In genomic region chr3:11643212-11644087, GRCh38 we compare ENCODE assay signal across 1 cellular context.
TF ChIP-seq lines count a peak whose summit lies in the region.

A gene with protein sequence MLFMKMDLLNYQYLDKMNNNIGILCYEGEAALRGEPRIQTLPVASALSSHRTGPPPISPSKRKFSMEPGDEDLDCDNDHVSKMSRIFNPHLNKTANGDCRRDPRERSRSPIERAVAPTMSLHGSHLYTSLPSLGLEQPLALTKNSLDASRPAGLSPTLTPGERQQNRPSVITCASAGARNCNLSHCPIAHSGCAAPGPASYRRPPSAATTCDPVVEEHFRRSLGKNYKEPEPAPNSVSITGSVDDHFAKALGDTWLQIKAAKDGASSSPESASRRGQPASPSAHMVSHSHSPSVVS (minus strand): TSS chr3:11643915. CDS start chr3:11643518, 397 bp downstream.

TF ChIP-seq in HepG2, 621 proteins besides CTCF, POLR2A, EP300 and RAD21 (continued from another document and continues in another):
- TF ChIP-seq ZNF580 (CRISPR knock-in tag; IDR thresholded peaks at IDR 0.05; ENCODE audit: borderline replicate concordance, low read depth): no peak
- TF ChIP-seq ZNF879 (CRISPR knock-in tag; IDR thresholded peaks at IDR 0.05): no peak
- no peak for TF ChIP-seq U2AF2 (IDR thresholded peaks at IDR 0.05; ENCODE audit: low read depth, low read length)
- TF ChIP-seq TBP (CRISPR knock-in tag; IDR thresholded peaks at IDR 0.05): no peak
- TF ChIP-seq ZNF350 (CRISPR knock-in tag; IDR thresholded peaks at IDR 0.05; ENCODE audit: borderline replicate concordance, low read depth): peak; percentile 71
- TF ChIP-seq RXRB (CRISPR knock-in tag; IDR thresholded peaks at IDR 0.05; ENCODE audit: borderline replicate concordance): peak; percentile 62; the same call in 1 of the 2 replicates
- peak; percentile 65; the same call in 1 of the 2 replicates for TF ChIP-seq ZNF280B (CRISPR knock-in tag; IDR thresholded peaks at IDR 0.05; ENCODE audit: borderline replicate concordance)
- TF ChIP-seq, protein P1, sequence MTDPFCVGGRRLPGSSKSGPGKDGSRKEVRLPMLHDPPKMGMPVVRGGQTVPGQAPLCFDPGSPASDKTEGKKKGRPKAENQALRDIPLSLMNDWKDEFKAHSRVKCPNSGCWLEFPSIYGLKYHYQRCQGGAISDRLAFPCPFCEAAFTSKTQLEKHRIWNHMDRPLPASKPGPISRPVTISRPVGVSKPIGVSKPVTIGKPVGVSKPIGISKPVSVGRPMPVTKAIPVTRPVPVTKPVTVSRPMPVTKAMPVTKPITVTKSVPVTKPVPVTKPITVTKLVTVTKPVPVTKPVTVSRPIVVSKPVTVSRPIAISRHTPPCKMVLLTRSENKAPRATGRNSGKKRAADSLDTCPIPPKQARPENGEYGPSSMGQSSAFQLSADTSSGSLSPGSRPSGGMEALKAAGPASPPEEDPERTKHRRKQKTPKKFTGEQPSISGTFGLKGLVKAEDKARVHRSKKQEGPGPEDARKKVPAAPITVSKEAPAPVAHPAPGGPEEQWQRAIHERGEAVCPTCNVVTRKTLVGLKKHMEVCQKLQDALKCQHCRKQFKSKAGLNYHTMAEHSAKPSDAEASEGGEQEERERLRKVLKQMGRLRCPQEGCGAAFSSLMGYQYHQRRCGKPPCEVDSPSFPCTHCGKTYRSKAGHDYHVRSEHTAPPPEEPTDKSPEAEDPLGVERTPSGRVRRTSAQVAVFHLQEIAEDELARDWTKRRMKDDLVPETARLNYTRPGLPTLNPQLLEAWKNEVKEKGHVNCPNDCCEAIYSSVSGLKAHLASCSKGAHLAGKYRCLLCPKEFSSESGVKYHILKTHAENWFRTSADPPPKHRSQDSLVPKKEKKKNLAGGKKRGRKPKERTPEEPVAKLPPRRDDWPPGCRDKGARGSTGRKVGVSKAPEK (CRISPR knock-in tag; IDR thresholded peaks at IDR 0.05; ENCODE audit: borderline replicate concordance): no peak
- TF ChIP-seq KDM3A (CRISPR knock-in tag; IDR thresholded peaks at IDR 0.05; ENCODE audit: low read depth): 0 out of 2 replicates have a peak, but pooled peaks have one; percentile 42
- TF ChIP-seq ARNT2 (CRISPR knock-in tag; IDR thresholded peaks at IDR 0.05; ENCODE audit: low read depth): peak; percentile 13; the same call in 1 of the 2 replicates
- no peak for TF ChIP-seq ZNF629 (CRISPR knock-in tag; conservative IDR thresholded peaks at IDR 0.05)
- no peak for TF ChIP-seq ZNF441 (CRISPR knock-in tag; IDR thresholded peaks at IDR 0.05; ENCODE audit: borderline replicate concordance)
- no peak for TF ChIP-seq EZH2 (conservative IDR thresholded peaks at IDR 0.05; ENCODE audit: low read depth, low read length)
- no peak for TF ChIP-seq ZNF816 (CRISPR knock-in tag; IDR thresholded peaks at IDR 0.05; ENCODE audit: borderline replicate concordance)
- 0 out of 2 replicates have a peak, but pooled peaks have one; percentile 7 for TF ChIP-seq ZBTB14 (CRISPR knock-in tag; IDR thresholded peaks at IDR 0.05)
- no peak for TF ChIP-seq MAFG (CRISPR knock-in tag; IDR thresholded peaks at IDR 0.05)
- no peak for TF ChIP-seq BORCS8-MEF2B (CRISPR knock-in tag; IDR thresholded peaks at IDR 0.05)
- no peak for TF ChIP-seq ZIK1 (CRISPR knock-in tag; IDR thresholded peaks at IDR 0.05; ENCODE audit: borderline replicate concordance, low read depth)
- TF ChIP-seq, protein P2, sequence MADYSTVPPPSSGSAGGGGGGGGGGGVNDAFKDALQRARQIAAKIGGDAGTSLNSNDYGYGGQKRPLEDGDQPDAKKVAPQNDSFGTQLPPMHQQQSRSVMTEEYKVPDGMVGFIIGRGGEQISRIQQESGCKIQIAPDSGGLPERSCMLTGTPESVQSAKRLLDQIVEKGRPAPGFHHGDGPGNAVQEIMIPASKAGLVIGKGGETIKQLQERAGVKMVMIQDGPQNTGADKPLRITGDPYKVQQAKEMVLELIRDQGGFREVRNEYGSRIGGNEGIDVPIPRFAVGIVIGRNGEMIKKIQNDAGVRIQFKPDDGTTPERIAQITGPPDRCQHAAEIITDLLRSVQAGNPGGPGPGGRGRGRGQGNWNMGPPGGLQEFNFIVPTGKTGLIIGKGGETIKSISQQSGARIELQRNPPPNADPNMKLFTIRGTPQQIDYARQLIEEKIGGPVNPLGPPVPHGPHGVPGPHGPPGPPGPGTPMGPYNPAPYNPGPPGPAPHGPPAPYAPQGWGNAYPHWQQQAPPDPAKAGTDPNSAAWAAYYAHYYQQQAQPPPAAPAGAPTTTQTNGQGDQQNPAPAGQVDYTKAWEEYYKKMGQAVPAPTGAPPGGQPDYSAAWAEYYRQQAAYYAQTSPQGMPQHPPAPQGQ (CRISPR knock-in tag; IDR thresholded peaks at IDR 0.05; ENCODE audit: borderline replicate concordance): no peak
- TF ChIP-seq HOXA7 (CRISPR knock-in tag; IDR thresholded peaks at IDR 0.05): no peak
- TF ChIP-seq, protein P3, sequence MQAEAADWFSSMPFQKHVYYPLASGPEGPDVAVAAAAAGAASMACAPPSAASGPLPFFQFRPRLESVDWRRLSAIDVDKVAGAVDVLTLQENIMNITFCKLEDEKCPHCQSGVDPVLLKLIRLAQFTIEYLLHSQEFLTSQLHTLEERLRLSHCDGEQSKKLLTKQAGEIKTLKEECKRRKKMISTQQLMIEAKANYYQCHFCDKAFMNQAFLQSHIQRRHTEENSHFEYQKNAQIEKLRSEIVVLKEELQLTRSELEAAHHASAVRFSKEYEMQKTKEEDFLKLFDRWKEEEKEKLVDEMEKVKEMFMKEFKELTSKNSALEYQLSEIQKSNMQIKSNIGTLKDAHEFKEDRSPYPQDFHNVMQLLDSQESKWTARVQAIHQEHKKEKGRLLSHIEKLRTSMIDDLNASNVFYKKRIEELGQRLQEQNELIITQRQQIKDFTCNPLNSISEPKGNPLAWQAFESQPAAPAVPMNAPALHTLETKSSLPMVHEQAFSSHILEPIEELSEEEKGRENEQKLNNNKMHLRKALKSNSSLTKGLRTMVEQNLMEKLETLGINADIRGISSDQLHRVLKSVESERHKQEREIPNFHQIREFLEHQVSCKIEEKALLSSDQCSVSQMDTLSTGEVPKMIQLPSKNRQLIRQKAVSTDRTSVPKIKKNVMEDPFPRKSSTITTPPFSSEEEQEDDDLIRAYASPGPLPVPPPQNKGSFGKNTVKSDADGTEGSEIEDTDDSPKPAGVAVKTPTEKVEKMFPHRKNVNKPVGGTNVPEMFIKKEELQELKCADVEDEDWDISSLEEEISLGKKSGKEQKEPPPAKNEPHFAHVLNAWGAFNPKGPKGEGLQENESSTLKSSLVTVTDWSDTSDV (CRISPR knock-in tag; IDR thresholded peaks at IDR 0.05): no peak
- TF ChIP-seq, protein P4, sequence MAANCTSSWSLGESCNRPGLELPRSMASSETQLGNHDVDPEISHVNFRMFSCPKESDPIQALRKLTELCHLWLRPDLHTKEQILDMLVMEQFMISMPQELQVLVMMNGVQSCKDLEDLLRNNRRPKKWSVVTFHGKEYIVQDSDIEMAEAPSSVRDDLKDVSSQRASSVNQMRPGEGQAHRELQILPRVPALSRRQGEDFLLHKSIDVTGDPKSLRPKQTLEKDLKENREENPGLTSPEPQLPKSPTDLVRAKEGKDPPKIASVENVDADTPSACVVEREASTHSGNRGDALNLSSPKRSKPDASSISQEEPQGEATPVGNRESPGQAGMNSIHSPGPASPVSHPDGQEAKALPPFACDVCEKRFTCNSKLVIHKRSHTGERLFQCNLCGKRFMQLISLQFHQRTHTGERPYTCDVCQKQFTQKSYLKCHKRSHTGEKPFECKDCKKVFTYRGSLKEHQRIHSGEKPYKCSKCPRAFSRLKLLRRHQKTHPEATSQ (CRISPR knock-in tag; IDR thresholded peaks at IDR 0.05; ENCODE audit: borderline replicate concordance): peak; percentile 66; the same call in 1 of the 2 replicates
- no peak for TF ChIP-seq RFX3 (CRISPR knock-in tag; IDR thresholded peaks at IDR 0.05)
- no peak for TF ChIP-seq FOXO4 (CRISPR knock-in tag; conservative IDR thresholded peaks at IDR 0.05)
- TF ChIP-seq PRPF4 (IDR thresholded peaks at IDR 0.05; ENCODE audit: low read depth, low read length, poor library complexity, severe bottlenecking): no peak
- no peak for TF ChIP-seq FOXA1 (IDR thresholded peaks at IDR 0.05)
- TF ChIP-seq FOXA1 (CRISPR knock-in tag; IDR thresholded peaks at IDR 0.05): no peak
- TF ChIP-seq IKZF4 (CRISPR knock-in tag; IDR thresholded peaks at IDR 0.05; ENCODE audit: borderline replicate concordance, low read depth, not compliant biosample characterization): no peak
- TF ChIP-seq ZNF296 (CRISPR knock-in tag; conservative IDR thresholded peaks at IDR 0.05): no peak
- TF ChIP-seq TOE1 (CRISPR knock-in tag; IDR thresholded peaks at IDR 0.05): no peak
- TF ChIP-seq ARNT (IDR thresholded peaks at IDR 0.05): no peak
- TF ChIP-seq, protein P5, sequence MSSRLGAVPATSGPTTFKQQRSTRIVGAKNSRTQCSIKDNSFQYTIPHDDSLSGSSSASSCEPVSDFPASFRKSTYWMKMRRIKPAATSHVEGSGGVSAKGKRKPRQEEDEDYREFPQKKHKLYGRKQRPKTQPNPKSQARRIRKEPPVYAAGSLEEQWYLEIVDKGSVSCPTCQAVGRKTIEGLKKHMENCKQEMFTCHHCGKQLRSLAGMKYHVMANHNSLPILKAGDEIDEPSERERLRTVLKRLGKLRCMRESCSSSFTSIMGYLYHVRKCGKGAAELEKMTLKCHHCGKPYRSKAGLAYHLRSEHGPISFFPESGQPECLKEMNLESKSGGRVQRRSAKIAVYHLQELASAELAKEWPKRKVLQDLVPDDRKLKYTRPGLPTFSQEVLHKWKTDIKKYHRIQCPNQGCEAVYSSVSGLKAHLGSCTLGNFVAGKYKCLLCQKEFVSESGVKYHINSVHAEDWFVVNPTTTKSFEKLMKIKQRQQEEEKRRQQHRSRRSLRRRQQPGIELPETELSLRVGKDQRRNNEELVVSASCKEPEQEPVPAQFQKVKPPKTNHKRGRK (CRISPR knock-in tag; IDR thresholded peaks at IDR 0.05): no peak
- TF ChIP-seq ZNF33B (CRISPR knock-in tag; IDR thresholded peaks at IDR 0.05): no peak
- TF ChIP-seq PRMT3 (CRISPR knock-in tag; IDR thresholded peaks at IDR 0.05; ENCODE audit: borderline replicate concordance, low read depth): no peak
- no peak for TF ChIP-seq PAWR (CRISPR knock-in tag; IDR thresholded peaks at IDR 0.05; ENCODE audit: borderline replicate concordance)
- peak; percentile 8 for TF ChIP-seq AGO2 (optimal IDR thresholded peaks at IDR 0.05; ENCODE audit: low read depth, low read length)
- TF ChIP-seq, protein P6, sequence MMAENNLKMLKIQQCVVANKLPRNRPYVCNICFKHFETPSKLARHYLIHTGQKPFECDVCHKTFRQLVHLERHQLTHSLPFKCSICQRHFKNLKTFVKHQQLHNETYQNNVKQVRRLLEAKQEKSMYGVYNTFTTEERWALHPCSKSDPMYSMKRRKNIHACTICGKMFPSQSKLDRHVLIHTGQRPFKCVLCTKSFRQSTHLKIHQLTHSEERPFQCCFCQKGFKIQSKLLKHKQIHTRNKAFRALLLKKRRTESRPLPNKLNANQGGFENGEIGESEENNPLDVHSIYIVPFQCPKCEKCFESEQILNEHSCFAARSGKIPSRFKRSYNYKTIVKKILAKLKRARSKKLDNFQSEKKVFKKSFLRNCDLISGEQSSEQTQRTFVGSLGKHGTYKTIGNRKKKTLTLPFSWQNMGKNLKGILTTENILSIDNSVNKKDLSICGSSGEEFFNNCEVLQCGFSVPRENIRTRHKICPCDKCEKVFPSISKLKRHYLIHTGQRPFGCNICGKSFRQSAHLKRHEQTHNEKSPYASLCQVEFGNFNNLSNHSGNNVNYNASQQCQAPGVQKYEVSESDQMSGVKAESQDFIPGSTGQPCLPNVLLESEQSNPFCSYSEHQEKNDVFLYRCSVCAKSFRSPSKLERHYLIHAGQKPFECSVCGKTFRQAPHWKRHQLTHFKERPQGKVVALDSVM (CRISPR knock-in tag; IDR thresholded peaks at IDR 0.05): peak; percentile 51
- peak; percentile 41 for TF ChIP-seq ZNF781 (CRISPR knock-in tag; IDR thresholded peaks at IDR 0.05; ENCODE audit: borderline replicate concordance, not compliant biosample characterization)
